10 cellular contexts compared by ENCODE assay signal in the genomic region with DNA sequence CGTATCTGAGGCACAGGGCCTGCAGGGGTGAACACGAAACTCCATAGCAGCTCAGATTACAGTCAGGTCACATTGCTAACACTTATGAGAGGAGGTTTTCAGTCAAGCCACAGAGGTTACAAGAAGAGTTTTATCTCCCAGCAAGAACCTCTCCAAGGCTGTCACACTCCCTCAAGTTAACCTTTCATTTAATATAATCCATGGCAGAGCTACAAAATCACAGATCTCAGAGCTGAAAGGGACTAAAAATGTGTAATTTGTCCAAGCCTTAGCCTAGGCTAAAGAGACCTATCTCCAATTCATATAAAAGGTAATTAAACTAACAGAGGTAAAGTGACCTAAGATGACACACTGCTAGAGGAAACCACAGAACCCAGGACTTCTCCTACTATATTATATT. TPM values are rescaled to one million over a fixed set of nuclear protein-coding genes. Genes with fewer than 3 reads are reported as not detected.
DNase-seq lines count a peak whose midpoint lies in the region; ATAC-seq and TF ChIP-seq lines count a peak whose summit lies in the region.
"Had no signal": no experiment of that assay in that cellular context is flagged by ENCODE, and none has a peak within 500 bp of the region (broad histone marks: within the 10 kb centered on the region; RNA-seq: fewer than 3 reads in every experiment).

No MANE protein-coding gene starts in this region.

- no peak for TF ChIP-seq CTCF in WTC11 (IDR thresholded peaks at IDR 0.05)

- H3K36me3 Mint-ChIP-seq in WTC11 = no peaks in the 10 kb centered on the region

- H3K4me1 Mint-ChIP-seq in WTC11 = peaks cover 20% of the 10 kb centered on the region

- POLR2A ChIA-PET in WTC11 (lab: Charles Lee) = no interaction called here

- ATAC-seq in HG03175 (IDR thresholded peaks at IDR 0.05; ENCODE audit: unreplicated experiment) = peak; percentile 47
- peak; percentile 98 for ATAC-seq in WTC11
- ATAC-seq in HG03108 (IDR thresholded peaks at IDR 0.05; ENCODE audit: unreplicated experiment) = no peak
- ATAC-seq in HG03095 (IDR thresholded peaks at IDR 0.05; ENCODE audit: unreplicated experiment) = no peak
- ATAC-seq: activated CD4-positive, CD25-positive, alpha-beta regulatory T cell treated with anti-CD3 and anti-CD28 coated beads, Interleukin-2, amount 50 U/mL, for 24 hours had no signal

- peak overlapping the region; percentile 86 for H3K27ac Mint-ChIP-seq in WTC11

- peak; percentile 12 for DNase-seq in NCI-H1092 treated with DMSO at 0.1 percent for 48 hours (lab: John Stamatoyannopoulos, UW)
- no peak for DNase-seq in NCI-H1092 (lab: John Stamatoyannopoulos, UW)
- DNase-seq in WTC11 (ENCODE audit: low spot score) = no peak
- DNase-seq in myocyte (ENCODE audit: low read depth) = peak; percentile 15
- DNase-seq in 8988T = no peak
- DNase-seq: testis had no signal

- no peak overlapping the region for H3K4me3 Mint-ChIP-seq in WTC11

- CTCF ChIA-PET in WTC11 (lab: Charles Lee) = interaction anchor here (0.6 to 1.3 kb wide), 3 partner anchors 10 to 1019 kb away, joined by 3 read pairs; no protein-coding TSS in a partner anchor

- H3K9me3 Mint-ChIP-seq in WTC11 = no peaks in the 10 kb centered on the region

- no peaks in the 10 kb centered on the region for H3K27me3 Mint-ChIP-seq in WTC11 (ENCODE audit: low read depth)

TF ChIP-seq in WTC11, 78 proteins besides CTCF, POLR2A, EP300 and RAD21:
- TF ChIP-seq ARID4B (CRISPR knock-in tag; IDR thresholded peaks at IDR 0.05; ENCODE audit: borderline replicate concordance) = no peak
- TF ChIP-seq NFE2L1 (CRISPR knock-in tag; IDR thresholded peaks at IDR 0.05) = no peak
- TF ChIP-seq TCF7 (CRISPR knock-in tag; IDR thresholded peaks at IDR 0.05; ENCODE audit: low read depth) = no peak
- TF ChIP-seq, protein P1, sequence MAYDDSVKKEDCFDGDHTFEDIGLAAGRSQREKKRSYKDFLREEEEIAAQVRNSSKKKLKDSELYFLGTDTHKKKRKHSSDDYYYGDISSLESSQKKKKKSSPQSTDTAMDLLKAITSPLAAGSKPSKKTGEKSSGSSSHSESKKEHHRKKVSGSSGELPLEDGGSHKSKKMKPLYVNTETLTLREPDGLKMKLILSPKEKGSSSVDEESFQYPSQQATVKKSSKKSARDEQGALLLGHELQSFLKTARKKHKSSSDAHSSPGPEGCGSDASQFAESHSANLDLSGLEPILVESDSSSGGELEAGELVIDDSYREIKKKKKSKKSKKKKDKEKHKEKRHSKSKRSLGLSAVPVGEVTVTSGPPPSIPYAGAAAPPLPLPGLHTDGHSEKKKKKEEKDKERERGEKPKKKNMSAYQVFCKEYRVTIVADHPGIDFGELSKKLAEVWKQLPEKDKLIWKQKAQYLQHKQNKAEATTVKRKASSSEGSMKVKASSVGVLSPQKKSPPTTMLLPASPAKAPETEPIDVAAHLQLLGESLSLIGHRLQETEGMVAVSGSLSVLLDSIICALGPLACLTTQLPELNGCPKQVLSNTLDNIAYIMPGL (CRISPR knock-in tag; IDR thresholded peaks at IDR 0.05) = no peak
- TF ChIP-seq ESRRA (CRISPR knock-in tag; IDR thresholded peaks at IDR 0.05; ENCODE audit: borderline replicate concordance) = no peak
- no peak for TF ChIP-seq ATF3 (CRISPR knock-in tag; conservative IDR thresholded peaks at IDR 0.05)
- no peak for TF ChIP-seq SOX15 (CRISPR knock-in tag; IDR thresholded peaks at IDR 0.05)
- no peak for TF ChIP-seq ZSCAN18 (CRISPR knock-in tag; IDR thresholded peaks at IDR 0.05)
- no peak for TF ChIP-seq ZNF396 (CRISPR knock-in tag; IDR thresholded peaks at IDR 0.05; ENCODE audit: borderline replicate concordance)
- TF ChIP-seq RORB (CRISPR knock-in tag; IDR thresholded peaks at IDR 0.05) = no peak
- no peak for TF ChIP-seq ELF4 (CRISPR knock-in tag; IDR thresholded peaks at IDR 0.05; ENCODE audit: low read depth)
- TF ChIP-seq, protein P2, sequence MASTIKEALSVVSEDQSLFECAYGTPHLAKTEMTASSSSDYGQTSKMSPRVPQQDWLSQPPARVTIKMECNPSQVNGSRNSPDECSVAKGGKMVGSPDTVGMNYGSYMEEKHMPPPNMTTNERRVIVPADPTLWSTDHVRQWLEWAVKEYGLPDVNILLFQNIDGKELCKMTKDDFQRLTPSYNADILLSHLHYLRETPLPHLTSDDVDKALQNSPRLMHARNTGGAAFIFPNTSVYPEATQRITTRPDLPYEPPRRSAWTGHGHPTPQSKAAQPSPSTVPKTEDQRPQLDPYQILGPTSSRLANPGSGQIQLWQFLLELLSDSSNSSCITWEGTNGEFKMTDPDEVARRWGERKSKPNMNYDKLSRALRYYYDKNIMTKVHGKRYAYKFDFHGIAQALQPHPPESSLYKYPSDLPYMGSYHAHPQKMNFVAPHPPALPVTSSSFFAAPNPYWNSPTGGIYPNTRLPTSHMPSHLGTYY (CRISPR knock-in tag; IDR thresholded peaks at IDR 0.05) = no peak
- TF ChIP-seq E2F4 (CRISPR knock-in tag; IDR thresholded peaks at IDR 0.05; ENCODE audit: borderline replicate concordance, low read depth) = no peak
- no peak for TF ChIP-seq TP53 (CRISPR knock-in tag; IDR thresholded peaks at IDR 0.05)
- no peak for TF ChIP-seq ATF1 (CRISPR knock-in tag; IDR thresholded peaks at IDR 0.05)
- TF ChIP-seq TEAD1 (CRISPR knock-in tag; IDR thresholded peaks at IDR 0.05) = no peak
- TF ChIP-seq, protein P3, sequence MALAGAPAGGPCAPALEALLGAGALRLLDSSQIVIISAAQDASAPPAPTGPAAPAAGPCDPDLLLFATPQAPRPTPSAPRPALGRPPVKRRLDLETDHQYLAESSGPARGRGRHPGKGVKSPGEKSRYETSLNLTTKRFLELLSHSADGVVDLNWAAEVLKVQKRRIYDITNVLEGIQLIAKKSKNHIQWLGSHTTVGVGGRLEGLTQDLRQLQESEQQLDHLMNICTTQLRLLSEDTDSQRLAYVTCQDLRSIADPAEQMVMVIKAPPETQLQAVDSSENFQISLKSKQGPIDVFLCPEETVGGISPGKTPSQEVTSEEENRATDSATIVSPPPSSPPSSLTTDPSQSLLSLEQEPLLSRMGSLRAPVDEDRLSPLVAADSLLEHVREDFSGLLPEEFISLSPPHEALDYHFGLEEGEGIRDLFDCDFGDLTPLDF (CRISPR knock-in tag; IDR thresholded peaks at IDR 0.05) = no peak
- no peak for TF ChIP-seq EMX1 (CRISPR knock-in tag; IDR thresholded peaks at IDR 0.05)

RNA-seq across cellular contexts. Expression of gene MLANA, which starts 57.2 kb away (rescaled TPM):
- total RNA-seq in WTC11 (2021) (not detected in 3 replicates), myocyte (0.70 TPM in 1 of 2 replicates, not detected in the other)
- 0.37 TPM for polyA plus RNA-seq in myocyte (2012)
- total RNA-seq: testis had no signal

Comparison
In these comparisons a context has a peak if more than half of its experiments do, and no peak if none do; other contexts are left out.
1. DNase-seq: peak in NCI-H1092 treated with DMSO at 0.1 percent for 48 hours (single experiment) and myocyte (single experiment); none in NCI-H1092 (single experiment), WTC11 (single experiment) and 8988T (single experiment).
2. ATAC-seq: peak in HG03175 (single experiment) and WTC11 (single experiment); none in HG03108 (single experiment) and HG03095 (single experiment).